Comparison of ENCODE assay signal across 15 cellular contexts in the genomic region with DNA sequence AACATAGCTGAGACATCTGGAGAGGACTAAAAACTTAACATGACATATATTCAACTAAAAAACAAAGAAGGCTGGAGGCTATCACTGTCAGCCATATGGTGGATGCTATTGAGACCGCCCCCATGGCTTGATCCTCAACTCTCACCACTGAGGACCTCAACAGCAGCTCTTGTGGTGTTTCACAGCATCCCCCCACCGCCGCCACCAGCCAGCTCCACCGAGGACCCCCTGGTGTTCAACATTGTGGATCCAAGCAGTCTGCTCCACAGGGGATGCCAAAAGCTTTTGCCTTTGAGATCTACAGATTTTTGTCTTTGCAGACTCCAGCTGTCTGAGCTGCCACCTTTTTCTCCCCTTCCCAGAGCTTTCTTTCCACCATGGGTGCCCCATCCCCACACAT.
DNase-seq lines count a peak whose midpoint lies in the region; ATAC-seq, FAIRE-seq and TF ChIP-seq lines count a peak whose summit lies in the region.
"Had no signal": no experiment of that assay in that cellular context is flagged by ENCODE, and none has a peak within 500 bp of the region (broad histone marks: within the 10 kb centered on the region; RNA-seq: fewer than 3 reads in every experiment).

No MANE protein-coding gene starts in this region.

- peaks cover 14% of the 10 kb centered on the region for H3K4me1 Mint-ChIP-seq in GM23338
- H3K4me1 Mint-ChIP-seq in WTC11, result peaks cover 16% of the 10 kb centered on the region
- H3K4me1 Mint-ChIP-seq in activated naive CD8-positive, alpha-beta T cell treated with anti-CD3 and anti-CD28 coated beads, Interleukin-2, amount 50 U/mL, for 24 hours, result no peaks in the 10 kb centered on the region
- H3K4me1 Mint-ChIP-seq: CD4-positive, alpha-beta memory T cell; IgD-negative memory B cell had no signal

- H3K9me3 Mint-ChIP-seq in GM23338 (peaks cover 6% of the 10 kb centered on the region; the same call in 1 of the 3 replicates), WTC11 (peaks cover 28% of the 10 kb centered on the region)
- H3K9me3 Mint-ChIP-seq in activated naive CD8-positive, alpha-beta T cell treated with anti-CD3 and anti-CD28 coated beads, Interleukin-2, amount 50 U/mL, for 24 hours, result peaks cover 9% of the 10 kb centered on the region

- H3K9me2 ChIP-seq in GM23338 (ENCODE audit: insufficient read depth), result no peaks in the 10 kb centered on the region

- no peaks in the 10 kb centered on the region for H4K20me1 ChIP-seq in GM23338 (replicated peaks; ENCODE audit: insufficient read depth)

- H3K4me3 ChIP-seq in GM23338 (no peak overlapping the region), heart left ventricle (no peak overlapping the region)

- CTCF ChIA-PET in WTC11 (lab: Charles Lee), result interaction anchor here (1.6 kb wide), 1 partner anchor 36 kb away, joined by 7 read pairs; no protein-coding TSS in a partner anchor

- H3F3A ChIP-seq in GM23338 (replicated peaks; ENCODE audit: low read depth), result no peaks in the 10 kb centered on the region

- no peak for TF ChIP-seq POLR2A in heart left ventricle (IDR thresholded peaks at IDR 0.05)

- H3K4me2 ChIP-seq in GM23338, result 0 out of 2 replicates have a peak overlapping the region, but pooled peaks have one; percentile 16

- FAIRE-seq in GM19239 (lab: Jason Lieb, UNC), result no peak
- FAIRE-seq: A204.1, H54 had no signal

- H2AFZ ChIP-seq in GM23338, result no peak overlapping the region

- ATAC-seq in GM23338, result peak; percentile 41; the same call in 1 of the 3 replicates
- peak; percentile 78 for ATAC-seq in WTC11
- no peak for ATAC-seq in heart left ventricle
- ATAC-seq in activated naive CD8-positive, alpha-beta T cell treated with anti-CD3 and anti-CD28 coated beads, Interleukin-2, amount 50 U/mL, for 24 hours, result no peak

- WGBS in heart left ventricle, 4 donors, result 32 to 46% (median 41%) methylated on average over 4 of the region's 4 CpGs

- no peaks in the 10 kb centered on the region for H3K27me3 ChIP-seq in GM23338 (ENCODE audit: insufficient read depth)
- no peaks in the 10 kb centered on the region for H3K27me3 ChIP-seq in heart left ventricle
- H3K27me3 ChIP-seq: BE2C had no signal

- POLR2A ChIA-PET in WTC11 (lab: Charles Lee), result no interaction called here

- H3K4me1 ChIP-seq in GM23338 (ENCODE audit: insufficient read depth), result 0 out of 2 replicates have a peak, but pooled peaks cover 6% of the 10 kb centered on the region
- H3K4me1 ChIP-seq in heart left ventricle, result no peaks in the 10 kb centered on the region
- H3K4me1 ChIP-seq: BE2C had no signal

- H3K27ac ChIP-seq in GM23338 (ENCODE audit: low read depth) (no peak overlapping the region), heart left ventricle (no peak overlapping the region)
- H3K27ac ChIP-seq: C4-2B had no signal

- DNase-seq in GM23338 (ENCODE audit: low spot score), result peak; percentile 29
- DNase-seq in WTC11 (ENCODE audit: low spot score), result peak; percentile 16
- peak; percentile 7 for DNase-seq in iPS DF 4.7 (ENCODE audit: extremely low read depth, low spot score)
- DNase-seq in heart left ventricle, result no peak
- DNase-seq in ureter (ENCODE audit: low spot score), result no peak
- DNase-seq in GM19239 (ENCODE audit: insufficient read length, low spot score), result no peak
- DNase-seq in activated naive CD8-positive, alpha-beta T cell treated with anti-CD3 and anti-CD28 coated beads, Interleukin-2, amount 50 U/mL, for 24 hours, result no peak
- DNase-seq: BE2C; CD4-positive, alpha-beta memory T cell; DND-41; GF-D8 had no signal

- peaks cover 8% of the 10 kb centered on the region for H3K27me3 Mint-ChIP-seq in GM23338 (ENCODE audit: insufficient read depth, low read depth, poor library complexity)
- H3K27me3 Mint-ChIP-seq in WTC11 (ENCODE audit: low read depth), result no peaks in the 10 kb centered on the region
- H3K27me3 Mint-ChIP-seq in activated naive CD8-positive, alpha-beta T cell treated with anti-CD3 and anti-CD28 coated beads, Interleukin-2, amount 50 U/mL, for 24 hours, result peaks cover 14% of the 10 kb centered on the region

- peaks cover 0 to 31% (median 0%) of the 10 kb centered on the region in 12 donors for H3K9me3 ChIP-seq in heart left ventricle
- H3K9me3 ChIP-seq: BE2C had no signal

- no peaks in the 10 kb centered on the region for H3K36me3 ChIP-seq in GM23338 (ENCODE audit: insufficient read depth)
- H3K36me3 ChIP-seq in heart left ventricle, result no peaks in the 10 kb centered on the region
- H3K36me3 ChIP-seq: BE2C had no signal

- H3K27ac Mint-ChIP-seq in GM23338 (no peak overlapping the region; the same call in 1 of the 2 replicates), WTC11 (no peak overlapping the region)
- no peak overlapping the region for H3K27ac Mint-ChIP-seq in activated naive CD8-positive, alpha-beta T cell treated with anti-CD3 and anti-CD28 coated beads, Interleukin-2, amount 50 U/mL, for 24 hours
- H3K27ac Mint-ChIP-seq: CD4-positive, alpha-beta memory T cell; IgD-negative memory B cell had no signal

- no peak overlapping the region for H3K4me3 Mint-ChIP-seq in GM23338
- no peak overlapping the region for H3K4me3 Mint-ChIP-seq in WTC11
- no peak overlapping the region for H3K4me3 Mint-ChIP-seq in activated naive CD8-positive, alpha-beta T cell treated with anti-CD3 and anti-CD28 coated beads, Interleukin-2, amount 50 U/mL, for 24 hours
- H3K4me3 Mint-ChIP-seq: CD4-positive, alpha-beta memory T cell; IgD-negative memory B cell had no signal

- no peak for TF ChIP-seq CTCF in GM23338 (conservative IDR thresholded peaks at IDR 0.05; ENCODE audit: low read depth in 2 of 2)
- no peak for TF ChIP-seq CTCF in WTC11 (IDR thresholded peaks at IDR 0.05)
- TF ChIP-seq CTCF in heart left ventricle (IDR thresholded peaks at IDR 0.05), result no peak

- intact Hi-C loops in heart left ventricle (cut with DNase I), result loop anchor here in 1 of 10 donors (10.0 kb wide), 1 partner anchor 305 kb away; no protein-coding TSS in a partner anchor

- no peaks in the 10 kb centered on the region for H3K79me2 ChIP-seq in GM23338 (replicated peaks; ENCODE audit: insufficient read depth)

- H3K36me3 Mint-ChIP-seq in GM23338 (ENCODE audit: low read depth) (no peaks in the 10 kb centered on the region), WTC11 (peaks cover 6% of the 10 kb centered on the region)
- no peaks in the 10 kb centered on the region for H3K36me3 Mint-ChIP-seq in activated naive CD8-positive, alpha-beta T cell treated with anti-CD3 and anti-CD28 coated beads, Interleukin-2, amount 50 U/mL, for 24 hours (ENCODE audit: low read depth)
- H3K36me3 Mint-ChIP-seq: IgD-negative memory B cell had no signal

TF ChIP-seq in GM23338, 12 proteins besides CTCF, POLR2A, EP300 and RAD21 (continues in another document):
- TF ChIP-seq, protein P1, sequence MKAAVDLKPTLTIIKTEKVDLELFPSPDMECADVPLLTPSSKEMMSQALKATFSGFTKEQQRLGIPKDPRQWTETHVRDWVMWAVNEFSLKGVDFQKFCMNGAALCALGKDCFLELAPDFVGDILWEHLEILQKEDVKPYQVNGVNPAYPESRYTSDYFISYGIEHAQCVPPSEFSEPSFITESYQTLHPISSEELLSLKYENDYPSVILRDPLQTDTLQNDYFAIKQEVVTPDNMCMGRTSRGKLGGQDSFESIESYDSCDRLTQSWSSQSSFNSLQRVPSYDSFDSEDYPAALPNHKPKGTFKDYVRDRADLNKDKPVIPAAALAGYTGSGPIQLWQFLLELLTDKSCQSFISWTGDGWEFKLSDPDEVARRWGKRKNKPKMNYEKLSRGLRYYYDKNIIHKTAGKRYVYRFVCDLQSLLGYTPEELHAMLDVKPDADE (IDR thresholded peaks at IDR 0.05), result no peak
- TF ChIP-seq ZNF114 (CRISPR knock-in tag; IDR thresholded peaks at IDR 0.05) (no peak), EZH2 (IDR thresholded peaks at IDR 0.05; ENCODE audit: low read depth, unreplicated experiment) (no peak), STAT1 (IDR thresholded peaks at IDR 0.05; ENCODE audit: unreplicated experiment) (no peak), ZNF331 (CRISPR knock-in tag; IDR thresholded peaks at IDR 0.05; ENCODE audit: low read depth) (no peak), POLR2AphosphoS5 (IDR thresholded peaks at IDR 0.05; ENCODE audit: low read depth) (no peak), EZH2phosphoT487 (IDR thresholded peaks at IDR 0.05; ENCODE audit: unreplicated experiment) (no peak)

TF ChIP-seq in WTC11, 78 proteins besides CTCF, POLR2A, EP300 and RAD21:
- TF ChIP-seq E2F5 (CRISPR knock-in tag; IDR thresholded peaks at IDR 0.05), result no peak
- TF ChIP-seq ZNF423 (CRISPR knock-in tag; IDR thresholded peaks at IDR 0.05), result peak; percentile 85

Comparison
In these comparisons a context has a peak if more than half of its experiments do, and no peak if none do; other contexts are left out.
1. ATAC-seq: peak in GM23338 (single experiment) and WTC11 (single experiment); none in heart left ventricle (0 of 4) and activated naive CD8-positive, alpha-beta T cell treated with anti-CD3 and anti-CD28 coated beads, Interleukin-2, amount 50 U/mL, for 24 hours (single experiment).
2. DNase-seq: peak in GM23338 (single experiment), WTC11 (single experiment) and iPS DF 4.7 (single experiment); none in heart left ventricle (0 of 5), ureter (single experiment), GM19239 (single experiment) and activated naive CD8-positive, alpha-beta T cell treated with anti-CD3 and anti-CD28 coated beads, Interleukin-2, amount 50 U/mL, for 24 hours (single experiment).